Comparison of ENCODE assay signal across 19 cellular contexts in genomic region chr14:63904724-63905123, GRCh38.
"Had no signal": no experiment of that assay in that cellular context is flagged by ENCODE, and none has a peak within 500 bp of the region (broad histone marks: within the 10 kb centered on the region; RNA-seq: fewer than 3 reads in every experiment).

No MANE protein-coding gene starts in this region.

- H3K36me3 ChIP-seq: colonic mucosa, thoracic aorta, transverse colon had no signal

- H3K9me3 Mint-ChIP-seq: stimulated activated memory B cell treated with anti-CD40 and anti-IgM and Interleukin-4, amounts not matched to agents 10 μg/mL and 1 μg/mL and 100 μg/mL, for 72 hours had no signal

- H3K4me1 Mint-ChIP-seq: neural crest cell had no signal

- H3K27ac Mint-ChIP-seq: stimulated activated memory B cell treated with anti-CD40 and anti-IgM and Interleukin-4, amounts not matched to agents 10 μg/mL and 1 μg/mL and 100 μg/mL, for 72 hours had no signal

- H3K4me1 ChIP-seq: colonic mucosa had no signal

- H3K27me3 Mint-ChIP-seq: stimulated activated memory B cell treated with anti-CD40 and anti-IgM and Interleukin-4, amounts not matched to agents 10 μg/mL and 1 μg/mL and 100 μg/mL, for 72 hours had no signal

- H3K4me3 ChIP-seq: colonic mucosa, heart left ventricle, stomach, thoracic aorta, transverse colon had no signal

- H3K9me3 ChIP-seq: colonic mucosa, stomach, thoracic aorta, transverse colon had no signal

- H3K27ac ChIP-seq: colonic mucosa, heart left ventricle, stomach, thoracic aorta, transverse colon had no signal

- H3K4me3 Mint-ChIP-seq: naive thymus-derived CD4-positive, alpha-beta T cell; neural crest cell; stimulated activated memory B cell treated with anti-CD40 and anti-IgM and Interleukin-4, amounts not matched to agents 10 μg/mL and 1 μg/mL and 100 μg/mL, for 72 hours had no signal

- H3K27me3 ChIP-seq: colonic mucosa, stomach, transverse colon had no signal

- DNase-seq: cerebellar nuclear complex; colonic mucosa; dermis blood vessel endothelial cell; heart left ventricle; hippocampal formation; kidney glomerular epithelial cell; mesendoderm; naive thymus-derived CD4-positive, alpha-beta T cell; posterior cingulate gyrus; right cardiac atrium; small intestine; stimulated activated CD4-positive, alpha-beta T cell treated with anti-CD3 and anti-CD28 coated beads, Interleukin-4, amount 100 ng/mL, for 1 hour; stimulated activated CD8-positive, alpha-beta memory T cell treated with anti-CD3 and anti-CD28 coated beads, Interleukin-4, amount 100 ng/mL, for 48 hours; stomach; substantia nigra; transverse colon had no signal

- ATAC-seq: heart left ventricle; naive thymus-derived CD4-positive, alpha-beta T cell; right cardiac atrium; stimulated activated memory B cell treated with anti-CD40 and anti-IgM and Interleukin-4, amounts not matched to agents 10 μg/mL and 1 μg/mL and 100 μg/mL, for 72 hours had no signal
